ENCODE assay signal across 23 cellular contexts in the genomic region with DNA sequence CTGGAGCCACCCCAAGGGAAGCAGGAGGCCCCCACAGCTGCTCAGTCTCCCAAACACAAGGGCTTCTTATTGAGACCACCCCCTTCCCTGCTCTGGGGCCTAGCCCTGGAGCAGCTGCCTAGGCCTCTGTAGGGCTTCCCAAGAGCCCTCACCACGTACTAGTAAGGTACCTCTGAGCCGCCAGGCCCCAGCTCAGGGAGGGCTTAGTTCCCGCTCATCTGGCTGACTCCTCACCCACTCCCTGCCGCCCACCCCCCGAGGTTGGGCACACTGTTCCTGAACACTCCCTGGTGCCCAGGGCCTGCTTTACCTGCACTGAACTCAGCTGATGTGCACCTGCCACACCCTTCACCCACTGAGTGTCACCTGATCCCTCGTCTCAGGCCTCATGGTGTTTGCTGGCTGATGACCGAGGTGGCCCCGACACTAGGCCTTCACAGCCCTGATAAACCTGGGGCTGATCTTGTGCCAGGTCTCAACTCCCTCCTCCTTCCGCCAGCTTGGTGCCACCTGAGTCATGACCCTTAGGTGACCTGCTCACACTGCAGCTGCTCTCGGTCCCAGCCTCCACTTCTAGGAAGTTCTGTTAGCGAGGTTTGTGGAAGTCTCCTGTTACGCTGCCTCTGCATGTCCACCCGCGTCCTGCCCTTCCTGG. TPM values are rescaled to one million over a fixed set of nuclear protein-coding genes. Genes with fewer than 3 reads are reported as not detected.
DNase-seq lines count a peak whose midpoint lies in the region; ATAC-seq, FAIRE-seq and TF ChIP-seq lines count a peak whose summit lies in the region.
"Had no signal": no experiment of that assay in that cellular context is flagged by ENCODE, and none has a peak within 500 bp of the region (broad histone marks: within the 10 kb centered on the region; RNA-seq: fewer than 3 reads in every experiment).

No MANE protein-coding gene starts in this region.

- intact Hi-C loops in Right ventricle myocardium inferior (cut with DNase I) = no loop called here
- intact Hi-C loops in left ventricle myocardium inferior (cut with micrococcal nuclease) = no loop called here
- intact Hi-C loops in mucosa of descending colon (cut with DNase I, micrococcal nuclease) = no loop called here

- H3K36me3 ChIP-seq in cardiac muscle cell = peaks cover 12% of the 10 kb centered on the region
- peaks cover 37% of the 10 kb centered on the region for H3K36me3 ChIP-seq in left ventricle myocardium inferior
- no peaks in the 10 kb centered on the region for H3K36me3 ChIP-seq in thymus (ENCODE audit: control insufficient read depth, insufficient read depth)
- peaks cover 3% of the 10 kb centered on the region for H3K36me3 ChIP-seq in mucosa of descending colon (ENCODE audit: low read depth)

- no peaks in the 10 kb centered on the region for H3K9me3 ChIP-seq in cardiac muscle cell (ENCODE audit: low read depth)
- H3K9me3 ChIP-seq in left ventricle myocardium inferior (replicated peaks) = no peaks in the 10 kb centered on the region
- no peaks in the 10 kb centered on the region for H3K9me3 ChIP-seq in thymus (ENCODE audit: control insufficient read depth)
- no peaks in the 10 kb centered on the region for H3K9me3 ChIP-seq in mucosa of descending colon

- H3K27me3 ChIP-seq in cardiac muscle cell (no peaks in the 10 kb centered on the region), left ventricle myocardium inferior (ENCODE audit: low read depth) (no peaks in the 10 kb centered on the region), thymus (ENCODE audit: control insufficient read depth, insufficient read depth) (no peaks in the 10 kb centered on the region)
- H3K27me3 ChIP-seq: foreskin keratinocyte had no signal

- no peak for ATAC-seq in Right ventricle myocardium inferior
- no peak for ATAC-seq in GM21576 (IDR thresholded peaks at IDR 0.05; ENCODE audit: unreplicated experiment)
- ATAC-seq in mucosa of descending colon = no peak
- ATAC-seq: foreskin keratinocyte had no signal

- H3K4me1 ChIP-seq in cardiac muscle cell (ENCODE audit: low read depth) (peaks cover 50% of the 10 kb centered on the region), left ventricle myocardium inferior (peaks cover 80% of the 10 kb centered on the region), thymus (ENCODE audit: control insufficient read depth, insufficient read depth, low read length) (no peaks in the 10 kb centered on the region), mucosa of descending colon (ENCODE audit: low read depth) (no peaks in the 10 kb centered on the region)
- H3K4me1 ChIP-seq: foreskin keratinocyte had no signal

- H3K27ac ChIP-seq in cardiac muscle cell = peak overlapping the region; percentile 18
- peak overlapping the region; percentile 89 for H3K27ac ChIP-seq in left ventricle myocardium inferior (replicated peaks)
- H3K27ac ChIP-seq in thymus (ENCODE audit: low read depth) = peak overlapping the region; percentile 20
- H3K27ac ChIP-seq: foreskin keratinocyte, HL-60 had no signal

- 93% methylated on average over 14 of the region's 14 CpGs for WGBS in thymus

- H3K4me3 ChIP-seq in cardiac muscle cell (no peak overlapping the region), left ventricle myocardium inferior (no peak overlapping the region), thymus (ENCODE audit: low read length) (no peak overlapping the region), mucosa of descending colon (no peak overlapping the region)
- H3K4me3 ChIP-seq: smooth muscle cell had no signal

- TF ChIP-seq CTCF in cardiac muscle cell (IDR thresholded peaks at IDR 0.05; ENCODE audit: low read depth, low read length) (no peak), left ventricle myocardium inferior (IDR thresholded peaks at IDR 0.05; ENCODE audit: borderline replicate concordance) (no peak), mucosa of descending colon (IDR thresholded peaks at IDR 0.05) (no peak)

- DNase-seq in cardiac muscle cell (ENCODE audit: low read depth in 1 of 2, low spot score in 1 of 2) (no peak), Right ventricle myocardium inferior (ENCODE audit: missing footprints) (no peak), NCI-H510A (lab: John Stamatoyannopoulos, UW) (peak; percentile 75), left ventricle myocardium inferior (no peak), RCC 7860 (ENCODE audit: low spot score) (no peak), mucosa of descending colon (no peak)
- DNase-seq: activated CD4-positive, alpha-beta T cell treated with anti-CD3 and anti-CD28 coated beads for 48 hours; activated naive CD4-positive, alpha-beta T cell treated with anti-CD3 and anti-CD28 coated beads, Interleukin-2, amount 50 U/mL, for 16 hours; activated T-cell treated with anti-CD3 and anti-CD28 coated beads, Interleukin-2, amount 50 U/mL, for 1 hour; foreskin keratinocyte; kidney; mesendoderm; MM.1S; NCI-H146; stimulated activated CD4-positive, alpha-beta T cell treated with anti-CD3 and anti-CD28 coated beads, Interleukin-4, amount 100 ng/mL, for 4 hours had no signal

- FAIRE-seq in RCC 7860 (lab: Jason Lieb, UNC) = no peak
- FAIRE-seq: astrocyte, colon, kidney, TTC549 had no signal

RNA-seq across cellular contexts. Expression of gene SPTBN5, which starts 18.0 kb away (rescaled TPM):
- total RNA-seq in cardiac muscle cell (2.1 and 3.0 TPM in 2 replicates), Right ventricle myocardium inferior (3.5 TPM), left ventricle myocardium inferior (2.7 TPM), mucosa of descending colon (1 to 10 TPM in 1 of 3 donors, under 1 TPM in 2; 0.36 to 2.2 (median 0.87) TPM)
- polyA plus RNA-seq in cardiac muscle cell (0.62 and 0.70 TPM in 2 replicates), thymus (1.6 TPM)
- polyA plus RNA-seq: IgD-negative memory B cell had no signal

Comparison
In these comparisons a context has a peak if more than half of its experiments do, and no peak if none do; other contexts are left out.
1. H3K27ac ChIP-seq: peak in every context shown above with its lines; median percentile 89 in left ventricle myocardium inferior; 20 in thymus; 18 in cardiac muscle cell.